Comparison of ENCODE assay signal across 1 cellular context in genomic region chr6:143620461-143620860, GRCh38.
TF ChIP-seq lines count a peak whose summit lies in the region.

No MANE protein-coding gene starts in this region.

TF ChIP-seq in HEK293, 187 proteins besides CTCF, POLR2A, EP300 and RAD21 (continued from another document):
- TF ChIP-seq, protein P1, sequence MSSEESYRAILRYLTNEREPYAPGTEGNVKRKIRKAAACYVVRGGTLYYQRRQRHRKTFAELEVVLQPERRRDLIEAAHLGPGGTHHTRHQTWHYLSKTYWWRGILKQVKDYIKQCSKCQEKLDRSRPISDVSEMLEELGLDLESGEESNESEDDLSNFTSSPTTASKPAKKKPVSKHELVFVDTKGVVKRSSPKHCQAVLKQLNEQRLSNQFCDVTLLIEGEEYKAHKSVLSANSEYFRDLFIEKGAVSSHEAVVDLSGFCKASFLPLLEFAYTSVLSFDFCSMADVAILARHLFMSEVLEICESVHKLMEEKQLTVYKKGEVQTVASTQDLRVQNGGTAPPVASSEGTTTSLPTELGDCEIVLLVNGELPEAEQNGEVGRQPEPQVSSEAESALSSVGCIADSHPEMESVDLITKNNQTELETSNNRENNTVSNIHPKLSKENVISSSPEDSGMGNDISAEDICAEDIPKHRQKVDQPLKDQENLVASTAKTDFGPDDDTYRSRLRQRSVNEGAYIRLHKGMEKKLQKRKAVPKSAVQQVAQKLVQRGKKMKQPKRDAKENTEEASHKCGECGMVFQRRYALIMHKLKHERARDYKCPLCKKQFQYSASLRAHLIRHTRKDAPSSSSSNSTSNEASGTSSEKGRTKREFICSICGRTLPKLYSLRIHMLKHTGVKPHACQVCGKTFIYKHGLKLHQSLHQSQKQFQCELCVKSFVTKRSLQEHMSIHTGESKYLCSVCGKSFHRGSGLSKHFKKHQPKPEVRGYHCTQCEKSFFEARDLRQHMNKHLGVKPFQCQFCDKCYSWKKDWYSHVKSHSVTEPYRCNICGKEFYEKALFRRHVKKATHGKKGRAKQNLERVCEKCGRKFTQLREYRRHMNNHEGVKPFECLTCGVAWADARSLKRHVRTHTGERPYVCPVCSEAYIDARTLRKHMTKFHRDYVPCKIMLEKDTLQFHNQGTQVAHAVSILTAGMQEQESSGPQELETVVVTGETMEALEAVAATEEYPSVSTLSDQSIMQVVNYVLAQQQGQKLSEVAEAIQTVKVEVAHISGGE (tag by site-specific recombination; conservative IDR thresholded peaks at IDR 0.05; ENCODE audit: low read depth), result no peak
- no peak for TF ChIP-seq HOXD13 (CRISPR knock-in tag; IDR thresholded peaks at IDR 0.05; ENCODE audit: borderline replicate concordance)
- TF ChIP-seq AEBP2 (tag by site-specific recombination; IDR thresholded peaks at IDR 0.05; ENCODE audit: borderline replicate concordance), result no peak
- TF ChIP-seq GLIS2 (tag by site-specific recombination; IDR thresholded peaks at IDR 0.05), result no peak
- no peak for TF ChIP-seq ZNF335 (tag by site-specific recombination; conservative IDR thresholded peaks at IDR 0.05)
- no peak for TF ChIP-seq ZNF184 (tag by site-specific recombination; IDR thresholded peaks at IDR 0.05)
- TF ChIP-seq ZNF354C (tag by site-specific recombination; IDR thresholded peaks at IDR 0.05; ENCODE audit: borderline replicate concordance, low read depth), result no peak
- peak; percentile 14; the same call in 1 of the 2 replicates for TF ChIP-seq MZF1 (tag by site-specific recombination; IDR thresholded peaks at IDR 0.05; ENCODE audit: borderline replicate concordance)
- TF ChIP-seq, protein P2, sequence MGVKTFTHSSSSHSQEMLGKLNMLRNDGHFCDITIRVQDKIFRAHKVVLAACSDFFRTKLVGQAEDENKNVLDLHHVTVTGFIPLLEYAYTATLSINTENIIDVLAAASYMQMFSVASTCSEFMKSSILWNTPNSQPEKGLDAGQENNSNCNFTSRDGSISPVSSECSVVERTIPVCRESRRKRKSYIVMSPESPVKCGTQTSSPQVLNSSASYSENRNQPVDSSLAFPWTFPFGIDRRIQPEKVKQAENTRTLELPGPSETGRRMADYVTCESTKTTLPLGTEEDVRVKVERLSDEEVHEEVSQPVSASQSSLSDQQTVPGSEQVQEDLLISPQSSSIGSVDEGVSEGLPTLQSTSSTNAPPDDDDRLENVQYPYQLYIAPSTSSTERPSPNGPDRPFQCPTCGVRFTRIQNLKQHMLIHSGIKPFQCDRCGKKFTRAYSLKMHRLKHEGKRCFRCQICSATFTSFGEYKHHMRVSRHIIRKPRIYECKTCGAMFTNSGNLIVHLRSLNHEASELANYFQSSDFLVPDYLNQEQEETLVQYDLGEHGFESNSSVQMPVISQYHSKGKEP (tag by site-specific recombination; IDR thresholded peaks at IDR 0.05), result peak; percentile 71; the same call in 1 of the 2 replicates
- TF ChIP-seq ZNF19 (tag by site-specific recombination; IDR thresholded peaks at IDR 0.05; ENCODE audit: low read depth), result no peak
- TF ChIP-seq ZNF157 (tag by site-specific recombination; IDR thresholded peaks at IDR 0.05), result no peak
- no peak for TF ChIP-seq ZNF585B (tag by site-specific recombination; IDR thresholded peaks at IDR 0.05)
- TF ChIP-seq, protein P3, sequence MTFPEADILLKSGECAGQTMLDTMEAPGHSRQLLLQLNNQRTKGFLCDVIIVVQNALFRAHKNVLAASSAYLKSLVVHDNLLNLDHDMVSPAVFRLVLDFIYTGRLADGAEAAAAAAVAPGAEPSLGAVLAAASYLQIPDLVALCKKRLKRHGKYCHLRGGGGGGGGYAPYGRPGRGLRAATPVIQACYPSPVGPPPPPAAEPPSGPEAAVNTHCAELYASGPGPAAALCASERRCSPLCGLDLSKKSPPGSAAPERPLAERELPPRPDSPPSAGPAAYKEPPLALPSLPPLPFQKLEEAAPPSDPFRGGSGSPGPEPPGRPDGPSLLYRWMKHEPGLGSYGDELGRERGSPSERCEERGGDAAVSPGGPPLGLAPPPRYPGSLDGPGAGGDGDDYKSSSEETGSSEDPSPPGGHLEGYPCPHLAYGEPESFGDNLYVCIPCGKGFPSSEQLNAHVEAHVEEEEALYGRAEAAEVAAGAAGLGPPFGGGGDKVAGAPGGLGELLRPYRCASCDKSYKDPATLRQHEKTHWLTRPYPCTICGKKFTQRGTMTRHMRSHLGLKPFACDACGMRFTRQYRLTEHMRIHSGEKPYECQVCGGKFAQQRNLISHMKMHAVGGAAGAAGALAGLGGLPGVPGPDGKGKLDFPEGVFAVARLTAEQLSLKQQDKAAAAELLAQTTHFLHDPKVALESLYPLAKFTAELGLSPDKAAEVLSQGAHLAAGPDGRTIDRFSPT (tag by site-specific recombination; IDR thresholded peaks at IDR 0.05), result no peak
- no peak for TF ChIP-seq ZNF169 (tag by site-specific recombination; IDR thresholded peaks at IDR 0.05)
- TF ChIP-seq ZFP41 (tag by site-specific recombination; IDR thresholded peaks at IDR 0.05; ENCODE audit: borderline replicate concordance), result no peak
- TF ChIP-seq ZNF394 (tag by site-specific recombination; IDR thresholded peaks at IDR 0.05; ENCODE audit: borderline replicate concordance), result no peak
- TF ChIP-seq ZXDB (tag by site-specific recombination; IDR thresholded peaks at IDR 0.05), result no peak
- peak; percentile 39; the same call in 1 of the 2 replicates for TF ChIP-seq FEZF1 (tag by site-specific recombination; IDR thresholded peaks at IDR 0.05)
- TF ChIP-seq ZNF629 (tag by site-specific recombination; IDR thresholded peaks at IDR 0.05), result no peak
- TF ChIP-seq ZNF416 (tag by site-specific recombination; IDR thresholded peaks at IDR 0.05), result no peak
- TF ChIP-seq ZSCAN30 (tag by site-specific recombination; IDR thresholded peaks at IDR 0.05), result peak; percentile 34; the same call in 1 of the 2 replicates
- no peak for TF ChIP-seq ZNF398 (tag by site-specific recombination; IDR thresholded peaks at IDR 0.05)
- no peak for TF ChIP-seq OVOL3 (tag by site-specific recombination; IDR thresholded peaks at IDR 0.05)
- TF ChIP-seq ZNF221 (tag by site-specific recombination; IDR thresholded peaks at IDR 0.05; ENCODE audit: borderline replicate concordance), result no peak
